ENCODE assay signal across 8 cellular contexts in genomic region chr7:87312215-87312865, GRCh38. TPM values are rescaled to one million over a fixed set of nuclear protein-coding genes. Genes with fewer than 3 reads are reported as not detected.
DNase-seq lines count a peak whose midpoint lies in the region; ATAC-seq and TF ChIP-seq lines count a peak whose summit lies in the region.

No MANE protein-coding gene starts in this region.

- no peaks in the 10 kb centered on the region for H3K36me3 ChIP-seq in effector memory CD4-positive, alpha-beta T cell (ENCODE audit: control insufficient read depth, insufficient read depth, low read length)

- no peaks in the 10 kb centered on the region for H3K4me1 ChIP-seq in effector memory CD4-positive, alpha-beta T cell (ENCODE audit: control insufficient read depth, insufficient read depth, low read length, poor library complexity, severe bottlenecking)

- H3K27ac Mint-ChIP-seq in CD4-positive, alpha-beta T cell = no peak overlapping the region
- no peak overlapping the region for H3K27ac Mint-ChIP-seq in activated CD4-positive, alpha-beta memory T cell treated with anti-CD3 and anti-CD28 coated beads, Interleukin-2, amount 10 ng/mL, durations not matched to agents 7 days and 5 days

- peaks cover 8% of the 10 kb centered on the region for H3K4me1 Mint-ChIP-seq in CD4-positive, alpha-beta T cell (ENCODE audit: low read depth)
- H3K4me1 Mint-ChIP-seq in activated CD4-positive, alpha-beta memory T cell treated with anti-CD3 and anti-CD28 coated beads, Interleukin-2, amount 10 ng/mL, durations not matched to agents 7 days and 5 days = no peaks in the 10 kb centered on the region

- H3K36me3 Mint-ChIP-seq in CD4-positive, alpha-beta T cell (ENCODE audit: low read depth) = no peaks in the 10 kb centered on the region
- no peaks in the 10 kb centered on the region for H3K36me3 Mint-ChIP-seq in activated CD4-positive, alpha-beta memory T cell treated with anti-CD3 and anti-CD28 coated beads, Interleukin-2, amount 10 ng/mL, durations not matched to agents 7 days and 5 days (ENCODE audit: low read depth)

- POLR2A ChIA-PET in CD4-positive, alpha-beta T cell (lab: Charles Lee) = interaction anchor here (1.1 kb wide), 1 partner anchor 103 kb away, joined by 5 read pairs; no protein-coding TSS in a partner anchor
- POLR2A ChIA-PET in activated CD4-positive, alpha-beta memory T cell treated with anti-CD3 and anti-CD28 coated beads, Interleukin-2, amount 10 ng/mL, durations not matched to agents 7 days and 5 days (lab: Charles Lee) = no interaction called here

- peak; percentile 92 for ATAC-seq in CD4-positive, alpha-beta T cell (ENCODE audit: poor library complexity)
- ATAC-seq in GM19324 (IDR thresholded peaks at IDR 0.05; ENCODE audit: low FRiP score, unreplicated experiment) (peak; percentile 63), HG03342 (IDR thresholded peaks at IDR 0.05; ENCODE audit: unreplicated experiment) (peak; percentile 75)

- H3K27ac ChIP-seq in CD4-positive, alpha-beta T cell (ENCODE audit: low read depth, low read length) = no peak overlapping the region
- H3K27ac ChIP-seq in effector memory CD4-positive, alpha-beta T cell (ENCODE audit: insufficient read depth, low read length, poor library complexity, severe bottlenecking) = no peak overlapping the region

- no peaks in the 10 kb centered on the region for H3K9me3 Mint-ChIP-seq in CD4-positive, alpha-beta T cell
- H3K9me3 Mint-ChIP-seq in activated CD4-positive, alpha-beta memory T cell treated with anti-CD3 and anti-CD28 coated beads, Interleukin-2, amount 10 ng/mL, durations not matched to agents 7 days and 5 days = no peaks in the 10 kb centered on the region

- DNase-seq in CD4-positive, alpha-beta T cell = peak; percentile 37 to 67 (median 48)
- peak; percentile 51 for DNase-seq in NCI-H748 (lab: John Stamatoyannopoulos, UW; ENCODE audit: unreplicated experiment)
- DNase-seq in activated CD4-positive, alpha-beta memory T cell treated with anti-CD3 and anti-CD28 coated beads, Interleukin-2, amount 10 ng/mL, durations not matched to agents 7 days and 5 days = peak; percentile 54
- DNase-seq in effector memory CD4-positive, alpha-beta T cell = peak; percentile 12 to 52 (median 36)
- DNase-seq in mucosa of gallbladder (ENCODE audit: low spot score) = peak; percentile 73
- peak; percentile 31 for DNase-seq in stimulated activated CD8-positive, alpha-beta memory T cell treated with anti-CD3 and anti-CD28 coated beads, Interleukin-7, amount 100 ng/mL, for 24 hours (ENCODE audit: low read depth)

- H3K27me3 ChIP-seq in CD4-positive, alpha-beta T cell (ENCODE audit: control insufficient read depth, insufficient read depth, low read length) = no peaks in the 10 kb centered on the region
- no peaks in the 10 kb centered on the region for H3K27me3 ChIP-seq in effector memory CD4-positive, alpha-beta T cell (replicated peaks; ENCODE audit: control insufficient read depth, insufficient read depth, low read length, poor library complexity, severe bottlenecking)

- intact Hi-C loops in CD4-positive, alpha-beta T cell (cut with DNase I, micrococcal nuclease) = loop anchor here (1.0 to 10.0 kb wide), 5 partner anchors 32 to 802 kb away; partner anchors contain the start of gene CROT (in 1 of the 2)

- H3K27me3 Mint-ChIP-seq in CD4-positive, alpha-beta T cell = no peaks in the 10 kb centered on the region
- no peaks in the 10 kb centered on the region for H3K27me3 Mint-ChIP-seq in activated CD4-positive, alpha-beta memory T cell treated with anti-CD3 and anti-CD28 coated beads, Interleukin-2, amount 10 ng/mL, durations not matched to agents 7 days and 5 days

- peak; percentile 95 for TF ChIP-seq CTCF in CD4-positive, alpha-beta T cell (IDR thresholded peaks at IDR 0.05)

- no peaks in the 10 kb centered on the region for H3K9me3 ChIP-seq in CD4-positive, alpha-beta T cell (ENCODE audit: control insufficient read depth, low read length)
- no peaks in the 10 kb centered on the region for H3K9me3 ChIP-seq in effector memory CD4-positive, alpha-beta T cell (ENCODE audit: control insufficient read depth, low read length)

- no peak overlapping the region for H3K4me3 ChIP-seq in effector memory CD4-positive, alpha-beta T cell (ENCODE audit: insufficient read depth, low read depth, low read length, poor library complexity, severe bottlenecking)

- CTCF ChIA-PET in CD4-positive, alpha-beta T cell (lab: Charles Lee) = interaction anchor here (0.6 to 1.4 kb wide), 10 partner anchors 13 to 575 kb away, joined by 3 to 52 read pairs (median 4); partner anchors contain the start of gene CROT
- CTCF ChIA-PET in activated CD4-positive, alpha-beta memory T cell treated with anti-CD3 and anti-CD28 coated beads, Interleukin-2, amount 10 ng/mL, durations not matched to agents 7 days and 5 days (lab: Charles Lee) = interaction anchor here (0.6 to 9.1 kb wide), 7 partner anchors 14 to 574 kb away, joined by 3 to 125 read pairs (median 4); no protein-coding TSS in a partner anchor

- no peak overlapping the region for H3K4me3 Mint-ChIP-seq in CD4-positive, alpha-beta T cell
- no peak overlapping the region for H3K4me3 Mint-ChIP-seq in activated CD4-positive, alpha-beta memory T cell treated with anti-CD3 and anti-CD28 coated beads, Interleukin-2, amount 10 ng/mL, durations not matched to agents 7 days and 5 days

RNA-seq across cellular contexts. Expression of gene CROT, which starts 33.1 kb away (rescaled TPM):
- total RNA-seq in CD4-positive, alpha-beta T cell = 1 to 10 TPM; 8.5 to 8.6 TPM
- total RNA-seq in activated CD4-positive, alpha-beta memory T cell treated with anti-CD3 and anti-CD28 coated beads, Interleukin-2, amount 10 ng/mL, durations not matched to agents 7 days and 5 days = 10 to 100 TPM in 1 of 2 experiments, 1 to 10 TPM in 1; 9.5 to 12.6 TPM
- total RNA-seq in mucosa of gallbladder = 35.2 TPM
